In the genomic region with DNA sequence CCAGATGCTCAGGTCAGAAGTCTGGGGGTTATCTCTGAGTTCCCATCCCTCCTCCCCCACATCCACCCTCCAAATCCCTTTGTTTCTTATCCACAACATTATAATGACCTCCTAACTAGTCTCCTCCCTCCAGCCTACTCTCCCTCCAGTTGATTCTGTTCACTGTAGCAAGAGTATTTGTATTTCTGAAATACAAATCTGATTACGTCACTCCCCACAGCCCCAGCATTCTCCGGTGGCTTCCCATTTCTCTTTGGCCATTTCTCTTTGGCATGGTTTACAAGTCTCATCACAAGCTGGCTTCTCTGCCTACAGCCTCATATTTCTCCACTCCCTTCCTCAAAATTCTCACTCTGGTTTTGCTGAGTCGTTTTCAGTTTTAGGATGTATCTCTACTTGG, we compare ENCODE assay signal across 1 cellular context.
TF ChIP-seq lines count a peak whose summit lies in the region.

No MANE protein-coding gene starts in this region.

TF ChIP-seq in H1, 55 proteins besides CTCF, POLR2A, EP300 and RAD21 (continued from another document):
- TF ChIP-seq BRCA1 (IDR thresholded peaks at IDR 0.05; ENCODE audit: low read depth, low read length) (no peak), POU5F1 (IDR thresholded peaks at IDR 0.05; ENCODE audit: low read depth, low read length) (no peak), TEAD4 (IDR thresholded peaks at IDR 0.05; ENCODE audit: low read depth, low read length) (no peak), SP2 (IDR thresholded peaks at IDR 0.05; ENCODE audit: low read length) (no peak)
- TF ChIP-seq, protein P1, sequence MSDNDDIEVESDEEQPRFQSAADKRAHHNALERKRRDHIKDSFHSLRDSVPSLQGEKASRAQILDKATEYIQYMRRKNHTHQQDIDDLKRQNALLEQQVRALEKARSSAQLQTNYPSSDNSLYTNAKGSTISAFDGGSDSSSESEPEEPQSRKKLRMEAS (IDR thresholded peaks at IDR 0.05): no peak
